Comparison of ENCODE assay signal across 10 cellular contexts in genomic region chr1:226691257-226691656, GRCh38. TPM values are rescaled to one million over a fixed set of nuclear protein-coding genes. Genes with fewer than 3 reads are reported as not detected.
DNase-seq lines count a peak whose midpoint lies in the region; ATAC-seq and TF ChIP-seq lines count a peak whose summit lies in the region.
"Had no signal": no experiment of that assay in that cellular context is flagged by ENCODE, and none has a peak within 500 bp of the region (broad histone marks: within the 10 kb centered on the region; RNA-seq: fewer than 3 reads in every experiment).

No MANE protein-coding gene starts in this region.

- H3K4me1 Mint-ChIP-seq in activated CD4-positive, alpha-beta T cell treated with anti-CD3 and anti-CD28 coated beads, Interleukin-2, amount 10 ng/mL, durations not matched to agents 24 days and 14 days = peaks cover 68% of the 10 kb centered on the region

- no peak overlapping the region for H3K4me2 ChIP-seq in GM23248 (ENCODE audit: unreplicated experiment)

- peak overlapping the region; percentile 98 for H3K27ac Mint-ChIP-seq in activated CD4-positive, alpha-beta T cell treated with anti-CD3 and anti-CD28 coated beads, Interleukin-2, amount 10 ng/mL, durations not matched to agents 24 days and 14 days

- no peak overlapping the region for H3K9ac ChIP-seq in GM23248

- H2AFZ ChIP-seq in GM23248 = no peak overlapping the region

- H3K4me1 ChIP-seq in suprapubic skin (peaks cover 64% of the 10 kb centered on the region), GM23248 (ENCODE audit: insufficient read depth) (no peaks in the 10 kb centered on the region)

- no peaks in the 10 kb centered on the region for H3K9me2 ChIP-seq in GM23248 (ENCODE audit: insufficient read depth)

- peak overlapping the region; percentile 42 for H3K27ac ChIP-seq in suprapubic skin
- H3K27ac ChIP-seq in GM23248 = no peak overlapping the region
- H3K27ac ChIP-seq: 22Rv1 had no signal

- intact Hi-C loops in activated CD4-positive, alpha-beta T cell treated with anti-CD3 and anti-CD28 coated beads, Interleukin-2, amount 10 ng/mL, durations not matched to agents 24 days and 14 days (cut with micrococcal nuclease) = loop anchor here (1.0 to 5.0 kb wide), 2 partner anchors 28 to 191 kb away; no protein-coding TSS in a partner anchor
- intact Hi-C loops in left ventricle myocardium superior (cut with micrococcal nuclease) = no loop called here

- H3K4me3 Mint-ChIP-seq in activated CD4-positive, alpha-beta T cell treated with anti-CD3 and anti-CD28 coated beads, Interleukin-2, amount 10 ng/mL, durations not matched to agents 24 days and 14 days = peak overlapping the region; percentile 67

- WGBS in suprapubic skin = 31% methylated on average over 4 of the region's 4 CpGs
- 34 to 38% methylated on average over 4 of the region's 4 CpGs for WGBS in GM23248 (ENCODE audit: low coverage in 1 of 2, low lambda C conversion rate in 2 of 2, missing lambda C conversion rate in 2 of 2), 2 experiments

- no peaks in the 10 kb centered on the region for H3K9me3 Mint-ChIP-seq in activated CD4-positive, alpha-beta T cell treated with anti-CD3 and anti-CD28 coated beads, Interleukin-2, amount 10 ng/mL, durations not matched to agents 24 days and 14 days

- H4K20me1 ChIP-seq in GM23248 (ENCODE audit: insufficient read depth) = no peaks in the 10 kb centered on the region

- H3K36me3 ChIP-seq in suprapubic skin (no peaks in the 10 kb centered on the region), GM23248 (ENCODE audit: low read depth) (no peaks in the 10 kb centered on the region)

- in situ Hi-C loops in GM23248 (cut with MboI) = no loop called here

- TF ChIP-seq EP300 in suprapubic skin (IDR thresholded peaks at IDR 0.05) = no peak

- H3F3A ChIP-seq in GM23248 (ENCODE audit: insufficient read depth) = no peaks in the 10 kb centered on the region

- no peaks in the 10 kb centered on the region for H3K27me3 Mint-ChIP-seq in activated CD4-positive, alpha-beta T cell treated with anti-CD3 and anti-CD28 coated beads, Interleukin-2, amount 10 ng/mL, durations not matched to agents 24 days and 14 days

- no peak for TF ChIP-seq POLR2A in suprapubic skin (IDR thresholded peaks at IDR 0.05)

- H3K9me3 ChIP-seq in suprapubic skin = no peaks in the 10 kb centered on the region
- no peaks in the 10 kb centered on the region for H3K9me3 ChIP-seq in GM23248 (ENCODE audit: low read depth)

- TF ChIP-seq CTCF in suprapubic skin (IDR thresholded peaks at IDR 0.05) = no peak

- no peaks in the 10 kb centered on the region for H3K79me2 ChIP-seq in GM23248 (ENCODE audit: insufficient read depth)

- ATAC-seq in left ventricle myocardium superior = peak; percentile 29

- DNase-seq in DMS53 (lab: John Stamatoyannopoulos, UW) (peak; percentile 42), DMS53 treated with DMSO at 0.1 percent for 48 hours (lab: John Stamatoyannopoulos, UW; ENCODE audit: unreplicated experiment) (no peak), left ventricle myocardium superior (no peak), suprapubic skin (ENCODE audit: low spot score in 2 of 2) (no peak), NCI-H2081 treated with DMSO at 0.1 percent for 48 hours (lab: John Stamatoyannopoulos, UW) (no peak), COR-L47 (lab: John Stamatoyannopoulos, UW) (no peak), GM23248 (no peak)
- peak; percentile 84 for DNase-seq in activated CD4-positive, alpha-beta T cell treated with anti-CD3 and anti-CD28 coated beads, Interleukin-2, amount 10 ng/mL, durations not matched to agents 24 days and 14 days
- DNase-seq: GOT3 had no signal

- H3K36me3 Mint-ChIP-seq in activated CD4-positive, alpha-beta T cell treated with anti-CD3 and anti-CD28 coated beads, Interleukin-2, amount 10 ng/mL, durations not matched to agents 24 days and 14 days (ENCODE audit: low read depth) = peaks cover 31% of the 10 kb centered on the region

- H3K27me3 ChIP-seq in suprapubic skin (no peaks in the 10 kb centered on the region), GM23248 (replicated peaks; ENCODE audit: insufficient read depth) (no peaks in the 10 kb centered on the region)

- H3K4me3 ChIP-seq in suprapubic skin = no peak overlapping the region
- no peak overlapping the region for H3K4me3 ChIP-seq in GM23248

RNA-seq across cellular contexts. Expression of gene ITPKB, which starts 47.8 kb away (rescaled TPM):
- total RNA-seq in activated CD4-positive, alpha-beta T cell treated with anti-CD3 and anti-CD28 coated beads, Interleukin-2, amount 10 ng/mL, durations not matched to agents 24 days and 14 days = 29.3 and 31.2 TPM in 2 replicates
- total RNA-seq in left ventricle myocardium superior (19.5 TPM), suprapubic skin (10 to 100 TPM; 31.0 to 39.0 (median 35.3) TPM)
- 0.86 and 1.6 TPM in 2 replicates for total RNA-seq in GM23248 (2014; rRNA removed; shearing (Covaris generic))
- polyA plus RNA-seq in GM23248 (2016; fragmentation: Nextera tagmentation; extraction: Ambion mirVana) = 0.26 and 0.33 TPM in 2 replicates

Comparison
In these comparisons a context has a peak if more than half of its experiments do, and no peak if none do; other contexts are left out.
1. DNase-seq: peak in DMS53 (single experiment) and activated CD4-positive, alpha-beta T cell treated with anti-CD3 and anti-CD28 coated beads, Interleukin-2, amount 10 ng/mL, durations not matched to agents 24 days and 14 days (single experiment); none in DMS53 treated with DMSO at 0.1 percent for 48 hours (single experiment), left ventricle myocardium superior (single experiment), suprapubic skin (0 of 2), NCI-H2081 treated with DMSO at 0.1 percent for 48 hours (single experiment), COR-L47 (single experiment) and GM23248 (single experiment).